Comparison of ENCODE assay signal across 18 cellular contexts in the genomic region with DNA sequence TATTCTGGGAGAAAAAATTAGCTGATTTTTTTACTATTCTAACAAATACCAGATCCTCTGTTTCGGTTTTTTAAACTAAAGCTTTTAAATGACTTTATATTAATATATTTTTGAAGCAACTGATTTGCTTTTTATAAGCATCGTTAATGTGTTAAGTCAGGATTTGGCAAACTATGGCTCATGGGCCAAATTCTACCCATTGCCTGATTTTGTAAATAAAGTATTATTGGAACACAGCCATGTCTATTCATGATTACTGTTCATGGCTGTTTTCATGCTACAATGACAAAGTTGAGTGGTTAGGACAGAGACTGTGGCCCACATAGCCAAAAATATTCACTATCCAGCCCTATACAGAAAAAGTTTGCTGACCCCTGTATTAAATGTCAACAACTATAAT. TPM values are rescaled to one million over a fixed set of nuclear protein-coding genes. Genes with fewer than 3 reads are reported as not detected.
DNase-seq lines count a peak whose midpoint lies in the region; ATAC-seq and TF ChIP-seq lines count a peak whose summit lies in the region.
"Had no signal": no experiment of that assay in that cellular context is flagged by ENCODE, and none has a peak within 500 bp of the region (broad histone marks: within the 10 kb centered on the region; RNA-seq: fewer than 3 reads in every experiment).

No MANE protein-coding gene starts in this region.

- H3K4me1 ChIP-seq in cardiac muscle cell (ENCODE audit: low read depth) (peaks cover 15% of the 10 kb centered on the region), left ventricle myocardium inferior (peaks cover 12% of the 10 kb centered on the region), HUES6 (ENCODE audit: control insufficient read depth, insufficient read depth, low read length) (peaks cover 32% of the 10 kb centered on the region)

- peaks cover 4% of the 10 kb centered on the region for H3K36me3 Mint-ChIP-seq in central memory CD8-positive, alpha-beta T cell (ENCODE audit: insufficient read depth)

- no peaks in the 10 kb centered on the region for H3K9me3 Mint-ChIP-seq in central memory CD8-positive, alpha-beta T cell

- H3K27ac Mint-ChIP-seq in central memory CD8-positive, alpha-beta T cell (ENCODE audit: low read depth): peak overlapping the region; percentile 9
- H3K27ac Mint-ChIP-seq: CD4-positive, alpha-beta T cell; IgD-negative memory B cell had no signal

- no peak overlapping the region for H3K4me3 Mint-ChIP-seq in central memory CD8-positive, alpha-beta T cell
- H3K4me3 Mint-ChIP-seq: CD4-positive, alpha-beta T cell; IgD-negative memory B cell had no signal

- no peak for TF ChIP-seq CTCF in cardiac muscle cell (IDR thresholded peaks at IDR 0.05; ENCODE audit: low read depth, low read length)
- no peak for TF ChIP-seq CTCF in left ventricle myocardium inferior (IDR thresholded peaks at IDR 0.05; ENCODE audit: borderline replicate concordance)

- no peak for DNase-seq in cardiac muscle cell (ENCODE audit: low read depth in 1 of 2, low spot score in 1 of 2)
- DNase-seq in left ventricle myocardium inferior: no peak
- no peak for DNase-seq in central memory CD8-positive, alpha-beta T cell (ENCODE audit: low spot score in 2 of 2)
- DNase-seq in middle frontal gyrus (ENCODE audit: extremely low spot score, low spot score): no peak
- DNase-seq: ACHN; AML-193; CD4-positive, alpha-beta T cell; DMS153; DMS79; GDM1; KG1 had no signal

- H3K4me1 Mint-ChIP-seq in central memory CD8-positive, alpha-beta T cell: peaks cover 41% of the 10 kb centered on the region

- no peak overlapping the region for H3K9ac ChIP-seq in HUES6 (ENCODE audit: low read length)

- H3K36me3 ChIP-seq in cardiac muscle cell: no peaks in the 10 kb centered on the region
- H3K36me3 ChIP-seq in left ventricle myocardium inferior: peaks cover 3% of the 10 kb centered on the region
- no peaks in the 10 kb centered on the region; the same call in 1 of the 2 replicates for H3K36me3 ChIP-seq in HUES6 (ENCODE audit: control insufficient read depth, insufficient read depth, low read length)
- H3K36me3 ChIP-seq: HAP-1 had no signal

- ATAC-seq in central memory CD8-positive, alpha-beta T cell (replicated peaks; ENCODE audit: extremely low read depth, poor library complexity, severe bottlenecking): no peak
- ATAC-seq in HG02870 (IDR thresholded peaks at IDR 0.05; ENCODE audit: unreplicated experiment): no peak
- ATAC-seq: HepG2 had no signal

- intact Hi-C loops in left ventricle myocardium inferior (cut with micrococcal nuclease): no loop called here

- H3K27me3 ChIP-seq in cardiac muscle cell (no peaks in the 10 kb centered on the region), left ventricle myocardium inferior (ENCODE audit: low read depth) (no peaks in the 10 kb centered on the region), HUES6 (ENCODE audit: control insufficient read depth, insufficient read depth, low read length) (no peaks in the 10 kb centered on the region)

- H3K9me3 ChIP-seq in cardiac muscle cell (ENCODE audit: low read depth) (no peaks in the 10 kb centered on the region), left ventricle myocardium inferior (replicated peaks) (peaks cover 8% of the 10 kb centered on the region), HUES6 (ENCODE audit: control insufficient read depth, insufficient read depth, low read depth, low read length) (peaks cover 14% of the 10 kb centered on the region)
- H3K9me3 ChIP-seq: HAP-1 had no signal

- H3K27me3 Mint-ChIP-seq in central memory CD8-positive, alpha-beta T cell: no peaks in the 10 kb centered on the region
- H3K27me3 Mint-ChIP-seq: CD4-positive, alpha-beta T cell; IgD-negative memory B cell had no signal

- H3K4me3 ChIP-seq in cardiac muscle cell (no peak overlapping the region), left ventricle myocardium inferior (no peak overlapping the region), HUES6 (ENCODE audit: low read depth, low read length) (no peak overlapping the region)
- H3K4me3 ChIP-seq: HAP-1 had no signal

- H3K27ac ChIP-seq in cardiac muscle cell (peak overlapping the region; percentile 95), left ventricle myocardium inferior (replicated peaks) (no peak overlapping the region), HUES6 (ENCODE audit: low read depth, low read length) (0 out of 2 replicates have a peak overlapping the region, but pooled peaks have one; percentile 4)
- H3K27ac ChIP-seq: C4-2B, HL-60 had no signal

RNA-seq across cellular contexts. Expression of gene BTBD10, which starts 29.6 kb away (rescaled TPM):
- total RNA-seq in cardiac muscle cell (34.7 and 35.4 TPM in 2 replicates), left ventricle myocardium inferior (26.4 TPM)
- polyA plus RNA-seq in cardiac muscle cell: 37.8 and 39.0 TPM in 2 replicates
